In the genomic region with DNA sequence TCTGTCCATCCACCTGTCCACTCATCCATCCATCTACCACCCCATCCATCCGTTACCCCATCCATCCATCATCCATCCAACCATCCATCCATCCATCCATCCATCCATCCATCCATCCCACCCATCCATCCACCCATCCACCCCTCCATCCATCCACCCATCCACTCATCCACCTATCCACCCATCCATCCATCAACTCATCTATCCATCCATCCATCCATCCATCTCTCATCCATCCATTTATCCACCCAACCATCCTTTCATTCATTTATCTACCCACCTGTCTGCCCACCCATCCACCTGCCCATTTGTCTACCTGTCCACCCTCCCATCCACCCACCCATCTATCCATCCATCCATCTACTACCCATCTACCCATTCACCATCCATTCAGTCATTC, we compare ENCODE assay signal across 9 cellular contexts.
"Had no signal": no experiment of that assay in that cellular context is flagged by ENCODE, and none has a peak within 500 bp of the region (broad histone marks: within the 10 kb centered on the region; RNA-seq: fewer than 3 reads in every experiment).

No MANE protein-coding gene starts in this region.

- H3K27ac Mint-ChIP-seq: GM23338, H9, HFFc6 had no signal

- H3K4me3 ChIP-seq: GM23338 had no signal

- H3K4me1 Mint-ChIP-seq: GM23338 had no signal

- H2AFZ ChIP-seq: GM23338 had no signal

- H3K4me2 ChIP-seq: GM23338 had no signal

- H3K27me3 Mint-ChIP-seq: IgD-negative memory B cell had no signal

- ATAC-seq: GM23338 had no signal

- H3K36me3 Mint-ChIP-seq: IgD-negative memory B cell had no signal

- DNase-seq: H9, HCEC 1CT, HFFc6, KBM-7 had no signal

- H3K9me3 Mint-ChIP-seq: GM23338, H9, HFFc6 had no signal

- FAIRE-seq: H1, H54, HTR-8/SVneo had no signal

- H3K4me3 Mint-ChIP-seq: GM23338, H9, HFFc6 had no signal
